ENCODE assay signal across 10 cellular contexts in the genomic region with DNA sequence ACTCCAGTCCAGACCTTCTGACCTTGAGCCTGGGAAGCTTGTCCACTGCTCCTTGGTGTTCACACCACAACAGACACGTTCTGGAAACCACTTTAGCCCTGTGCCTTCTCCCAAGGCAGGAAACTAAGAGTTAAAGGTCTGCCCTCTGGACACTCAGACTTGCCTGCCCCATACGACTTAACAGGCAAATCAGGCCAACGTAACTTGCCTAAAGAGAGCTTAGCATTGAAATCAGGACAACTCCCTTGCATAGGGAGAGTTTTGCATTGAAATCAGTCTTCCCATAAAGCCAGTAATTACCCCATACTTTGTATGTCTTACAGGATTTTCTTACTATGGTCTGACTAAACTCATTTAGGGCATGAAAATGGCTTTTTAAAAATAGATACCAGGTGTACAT. TPM values are rescaled to one million over a fixed set of nuclear protein-coding genes. Genes with fewer than 3 reads are reported as not detected.
DNase-seq lines count a peak whose midpoint lies in the region; ATAC-seq and TF ChIP-seq lines count a peak whose summit lies in the region.
"Had no signal": no experiment of that assay in that cellular context is flagged by ENCODE, and none has a peak within 500 bp of the region (broad histone marks: within the 10 kb centered on the region; RNA-seq: fewer than 3 reads in every experiment).

No MANE protein-coding gene starts in this region.

- H3K4me1 Mint-ChIP-seq in stimulated activated naive CD8-positive, alpha-beta T cell treated with anti-CD3 and anti-CD28 coated beads, Interleukin-15, Interleukin-2, amounts not matched to agents 100 ng/mL and 50 ng/mL, for 24 hours (ENCODE audit: low read depth), result peaks cover 86% of the 10 kb centered on the region
- peaks cover 55% of the 10 kb centered on the region for H3K4me1 Mint-ChIP-seq in brain

- H3K36me3 ChIP-seq in muscle layer of duodenum (ENCODE audit: control insufficient read depth in 1 of 2, insufficient read depth in 2 of 2, low read length in 2 of 2), result peaks cover 0 to 8% of the 10 kb centered on the region in 2 donors

- TF ChIP-seq CTCF in brain (conservative IDR thresholded peaks at IDR 0.05), result no peak

- no peak overlapping the region for H3K4me3 Mint-ChIP-seq in stimulated activated naive CD8-positive, alpha-beta T cell treated with anti-CD3 and anti-CD28 coated beads, Interleukin-15, Interleukin-2, amounts not matched to agents 100 ng/mL and 50 ng/mL, for 24 hours
- no peak overlapping the region for H3K4me3 Mint-ChIP-seq in brain

- H3K4me1 ChIP-seq in muscle layer of duodenum (ENCODE audit: control insufficient read depth in 1 of 2, insufficient read depth in 2 of 2, low read length in 2 of 2), result peaks cover 33 to 60% of the 10 kb centered on the region in 2 donors

- no peaks in the 10 kb centered on the region for H3K9me3 ChIP-seq in muscle layer of duodenum (ENCODE audit: control insufficient read depth in 1 of 2, low read length in 2 of 2)

- H3K9me3 Mint-ChIP-seq in stimulated activated naive CD8-positive, alpha-beta T cell treated with anti-CD3 and anti-CD28 coated beads, Interleukin-15, Interleukin-2, amounts not matched to agents 100 ng/mL and 50 ng/mL, for 24 hours, result no peaks in the 10 kb centered on the region
- no peaks in the 10 kb centered on the region for H3K9me3 Mint-ChIP-seq in brain

- H3K27ac ChIP-seq in muscle layer of duodenum (ENCODE audit: low read length), result peak overlapping the region; percentile 47

- no peak for DNase-seq in stimulated activated naive CD8-positive, alpha-beta T cell treated with anti-CD3 and anti-CD28 coated beads, Interleukin-15, Interleukin-2, amounts not matched to agents 100 U/mL and 50 U/mL, for 24 hours
- DNase-seq in germinal center (ENCODE audit: low spot score) (no peak), cerebellar nuclear complex (lab: John Stamatoyannopoulos, UW) (no peak), COR-L47 (lab: John Stamatoyannopoulos, UW) (no peak)
- DNase-seq: NCI-H146, SIG-M5 had no signal

- peak overlapping the region; percentile 59 for H3K27ac Mint-ChIP-seq in stimulated activated naive CD8-positive, alpha-beta T cell treated with anti-CD3 and anti-CD28 coated beads, Interleukin-15, Interleukin-2, amounts not matched to agents 100 ng/mL and 50 ng/mL, for 24 hours
- H3K27ac Mint-ChIP-seq in brain, result peak overlapping the region in 3 of 5 experiments; percentile 60 to 89 (median 74)

- H3K27me3 ChIP-seq in muscle layer of duodenum (ENCODE audit: low read depth, low read length), result no peaks in the 10 kb centered on the region

- peaks cover 40% of the 10 kb centered on the region for H3K36me3 Mint-ChIP-seq in stimulated activated naive CD8-positive, alpha-beta T cell treated with anti-CD3 and anti-CD28 coated beads, Interleukin-15, Interleukin-2, amounts not matched to agents 100 ng/mL and 50 ng/mL, for 24 hours (ENCODE audit: low read depth)
- peaks cover 31% of the 10 kb centered on the region for H3K36me3 Mint-ChIP-seq in brain

- no peak overlapping the region for H3K4me3 ChIP-seq in muscle layer of duodenum (ENCODE audit: low read depth in 1 of 2, low read length in 2 of 2)

- H3K27me3 Mint-ChIP-seq in stimulated activated naive CD8-positive, alpha-beta T cell treated with anti-CD3 and anti-CD28 coated beads, Interleukin-15, Interleukin-2, amounts not matched to agents 100 ng/mL and 50 ng/mL, for 24 hours, result no peaks in the 10 kb centered on the region
- no peaks in the 10 kb centered on the region for H3K27me3 Mint-ChIP-seq in brain

- no peak for ATAC-seq in stimulated activated naive CD8-positive, alpha-beta T cell treated with anti-CD3 and anti-CD28 coated beads, Interleukin-15, Interleukin-2, amounts not matched to agents 100 U/mL and 50 U/mL, for 24 hours
- no peak for ATAC-seq in HG02759 (IDR thresholded peaks at IDR 0.05; ENCODE audit: unreplicated experiment)

RNA-seq across cellular contexts. Expression of a gene that starts 18.5 kb away (rescaled TPM):
- 30.1 TPM for polyA plus RNA-seq in brain (ENCODE audit: insufficient read depth, low read depth, low replicate concordance)

RNA-seq across cellular contexts. Expression of a gene that starts 33.4 kb away (rescaled TPM):
- polyA plus RNA-seq in brain (ENCODE audit: insufficient read depth, low read depth, low replicate concordance), result 295 TPM
